Comparison of ENCODE assay signal across 9 cellular contexts in the genomic region with DNA sequence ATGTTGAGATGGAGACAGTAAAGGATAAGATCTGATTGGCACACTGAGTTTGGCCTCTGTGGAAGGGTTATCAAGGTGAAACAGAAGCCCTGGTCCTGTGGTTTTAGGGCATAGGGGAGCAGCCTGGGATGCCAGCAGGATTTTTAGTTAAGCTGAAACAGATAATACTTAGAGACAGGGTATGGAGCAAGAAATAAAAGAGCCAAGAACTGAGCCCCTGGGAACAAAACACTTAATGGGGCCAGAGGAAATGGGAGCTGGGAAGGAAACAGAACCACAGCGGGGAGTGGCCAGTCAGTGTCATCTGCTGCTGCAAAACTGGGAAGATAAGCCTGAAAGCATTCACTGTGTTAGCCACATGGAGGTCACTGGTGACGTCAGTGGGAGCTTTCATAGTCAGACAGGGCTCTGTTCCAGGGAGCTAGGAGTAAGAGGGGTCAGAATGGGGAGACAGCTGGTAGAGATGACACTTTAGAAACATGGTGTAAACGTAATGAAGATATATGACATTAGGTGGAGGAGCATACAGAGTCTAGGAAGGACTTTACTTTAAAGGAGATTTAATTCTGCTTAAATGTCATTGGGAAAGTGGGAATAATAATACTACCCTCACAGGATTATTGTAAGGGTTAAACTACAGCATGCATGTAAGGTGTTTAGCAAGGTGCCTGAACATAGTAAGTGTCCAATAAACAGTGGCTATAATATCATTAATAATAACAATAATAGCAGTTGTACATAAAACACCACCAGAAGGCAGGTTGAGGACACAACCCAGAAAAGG.
A peak's percentile ranks its signal among the peaks of the same experiment; 100 is the strongest.
DNase-seq lines count a peak whose midpoint lies in the region; FAIRE-seq and TF ChIP-seq lines count a peak whose summit lies in the region.
"Had no signal": no experiment of that assay in that cellular context is flagged by ENCODE, and none has a peak within 500 bp of the region (broad histone marks: within the 10 kb centered on the region; RNA-seq: fewer than 3 reads in every experiment).

No MANE protein-coding gene starts in this region.

- H3K36me3 ChIP-seq in hepatocyte (replicated peaks; ENCODE audit: insufficient read depth, low read depth) (no peaks in the 10 kb centered on the region), sigmoid colon (no peaks in the 10 kb centered on the region)

- intact Hi-C loops in sigmoid colon (cut with DNase I): no loop called here

- H3K4me3 ChIP-seq in astrocyte of the cerebellum (ENCODE audit: low read depth, low read length) (no peak overlapping the region), hepatocyte (no peak overlapping the region), sigmoid colon (no peak overlapping the region)

- TF ChIP-seq POLR2A in sigmoid colon (IDR thresholded peaks at IDR 0.05): no peak

- no peak overlapping the region for H3K4me2 ChIP-seq in hepatocyte

- no peak for FAIRE-seq in GM19239 (lab: Jason Lieb, UNC)

- no peaks in the 10 kb centered on the region for H3K79me2 ChIP-seq in hepatocyte

- H3K9me3 ChIP-seq in hepatocyte (ENCODE audit: low read depth) (no peaks in the 10 kb centered on the region), sigmoid colon (no peaks in the 10 kb centered on the region)

- H4K20me1 ChIP-seq in hepatocyte (ENCODE audit: insufficient read depth, poor library complexity, severe bottlenecking): no peaks in the 10 kb centered on the region

- DNase-seq in KBM-7: peak; percentile 14
- peak; percentile 49 for DNase-seq in astrocyte of the cerebellum (ENCODE audit: low read depth)
- peak; percentile 74 for DNase-seq in hepatocyte (ENCODE audit: low spot score)
- peak; percentile 82 for DNase-seq in sigmoid colon
- no peak for DNase-seq in NCI-H146 treated with DMSO at 0.1 percent for 48 hours (lab: John Stamatoyannopoulos, UW; ENCODE audit: unreplicated experiment)
- DNase-seq in activated CD4-positive, CD25-positive, alpha-beta regulatory T cell treated with anti-CD3 and anti-CD28 coated beads, Interleukin-2, amount 50 U/mL, for 72 hours: no peak
- DNase-seq in GM19239 (ENCODE audit: insufficient read length, low spot score): no peak
- DNase-seq in GM19240 (ENCODE audit: insufficient read length, low spot score): no peak
- DNase-seq: activated naive CD4-positive, alpha-beta T cell treated with anti-CD3 and anti-CD28 coated beads for 36 hours had no signal

- H3K27ac ChIP-seq in hepatocyte (no peak overlapping the region), sigmoid colon (no peak overlapping the region)

- TF ChIP-seq CTCF in astrocyte of the cerebellum (IDR thresholded peaks at IDR 0.05; ENCODE audit: low read depth, low read length, missing control alignments) (no peak), hepatocyte (IDR thresholded peaks at IDR 0.05; ENCODE audit: poor library complexity) (no peak), sigmoid colon (IDR thresholded peaks at IDR 0.05) (no peak)

- H3K27me3 ChIP-seq in hepatocyte: no peaks in the 10 kb centered on the region
- no peaks in the 10 kb centered on the region for H3K27me3 ChIP-seq in sigmoid colon

- no peak for TF ChIP-seq EP300 in sigmoid colon (IDR thresholded peaks at IDR 0.05)

- whole genome bisulfite sequencing in hepatocyte (ENCODE audit: low lambda C conversion rate, missing lambda C conversion rate): 18% methylated on average over 3 of the region's 3 CpGs
- WGBS in sigmoid colon, 2 donors: 28 to 53% methylated on average over 3 of the region's 3 CpGs

- no peaks in the 10 kb centered on the region for H3K9me2 ChIP-seq in hepatocyte (replicated peaks; ENCODE audit: insufficient read depth)

- H3K4me1 ChIP-seq in hepatocyte (ENCODE audit: insufficient read depth): no peaks in the 10 kb centered on the region
- H3K4me1 ChIP-seq in sigmoid colon: peaks cover 0 to 8% (median 3%) of the 10 kb centered on the region in 4 donors

- H2AFZ ChIP-seq in hepatocyte: no peak overlapping the region

- in situ Hi-C loops in KBM-7 (cut with MboI; ENCODE audit: low pct_unique_long_range_greater_than_20kb, low sequenced_read_pairs): no loop called here
- in situ Hi-C loops in astrocyte of the cerebellum (cut with HindIII; ENCODE audit: low sequenced_read_pairs): no loop called here

Comparison
In these comparisons a context has a peak if more than half of its experiments do, and no peak if none do; other contexts are left out.
1. DNase-seq: peak in KBM-7 (single experiment), astrocyte of the cerebellum (single experiment), hepatocyte (single experiment) and sigmoid colon (single experiment); none in NCI-H146 treated with DMSO at 0.1 percent for 48 hours (single experiment), activated CD4-positive, CD25-positive, alpha-beta regulatory T cell treated with anti-CD3 and anti-CD28 coated beads, Interleukin-2, amount 50 U/mL, for 72 hours (single experiment), GM19239 (single experiment) and GM19240 (single experiment).